Comparison of ENCODE assay signal across 8 cellular contexts in genomic region chr15:40108855-40109735, GRCh38. TPM values are rescaled to one million over a fixed set of nuclear protein-coding genes. Genes with fewer than 3 reads are reported as not detected.
DNase-seq lines count a peak whose midpoint lies in the region; ATAC-seq and TF ChIP-seq lines count a peak whose summit lies in the region.

BMF (minus strand) TSS chr15:40108879; CDS start chr15:40106086, 2,793 bp downstream.

- no peak for TF ChIP-seq CTCF in liver (IDR thresholded peaks at IDR 0.05; ENCODE audit: low read depth, low read length, missing input control)

- POLR2A ChIA-PET in activated CD4-positive, alpha-beta T cell treated with anti-CD3 and anti-CD28 coated beads, Interleukin-2, amount 10 ng/mL, durations not matched to agents 7 days and 5 days (lab: Charles Lee), result no interaction called here

- H3K9me3 Mint-ChIP-seq in activated CD4-positive, alpha-beta T cell treated with anti-CD3 and anti-CD28 coated beads, Interleukin-2, amount 10 ng/mL, durations not matched to agents 7 days and 5 days, result no peaks in the 10 kb centered on the region

- no peaks in the 10 kb centered on the region for H3K27me3 ChIP-seq in BLaER1 treated with 17β-estradiol and CSF1 and Interleukin-3, amounts not matched to agents 10 nM and 100 nM
- no peaks in the 10 kb centered on the region for H3K27me3 ChIP-seq in liver (ENCODE audit: control insufficient read depth in 4 of 4, insufficient read depth in 4 of 4, low read length in 3 of 4)

- peak within 1 kb of the TSS; percentile 90 for H3K4me3 Mint-ChIP-seq in activated CD4-positive, alpha-beta T cell treated with anti-CD3 and anti-CD28 coated beads, Interleukin-2, amount 10 ng/mL, durations not matched to agents 7 days and 5 days

- WGBS in liver, result 9% methylated on average over 48 of the region's 48 CpGs

- no peaks in the 10 kb centered on the region for H3K9me3 ChIP-seq in BLaER1 treated with 17β-estradiol and CSF1 and Interleukin-3, amounts not matched to agents 10 nM and 100 nM (replicated peaks in 1 of 11)
- H3K9me3 ChIP-seq in liver (ENCODE audit: control insufficient read depth in 4 of 4, low read length in 3 of 4), result no peaks in the 10 kb centered on the region

- H3K4me2 ChIP-seq in BLaER1 treated with 17β-estradiol and CSF1 and Interleukin-3, amounts not matched to agents 10 nM and 100 nM, result peak within 1 kb of the TSS; percentile 90 to 100 (median 98)

- H3K36me3 Mint-ChIP-seq in activated CD4-positive, alpha-beta T cell treated with anti-CD3 and anti-CD28 coated beads, Interleukin-2, amount 10 ng/mL, durations not matched to agents 7 days and 5 days (ENCODE audit: low read depth), result peaks cover 7% of the 10 kb centered on the region

- peaks cover 17% of the 10 kb centered on the region for H3K27me3 Mint-ChIP-seq in activated CD4-positive, alpha-beta T cell treated with anti-CD3 and anti-CD28 coated beads, Interleukin-2, amount 10 ng/mL, durations not matched to agents 7 days and 5 days

- peaks cover 0 to 23% (median 0%) of the 10 kb centered on the region in 11 experiments; a peak in 2 of 22 replicates for H4K20me1 ChIP-seq in BLaER1 treated with 17β-estradiol and CSF1 and Interleukin-3, amounts not matched to agents 10 nM and 100 nM

- H3K4me1 ChIP-seq in BLaER1 treated with 17β-estradiol and CSF1 and Interleukin-3, amounts not matched to agents 10 nM and 100 nM, result peaks cover 53 to 88% (median 71%) of the 10 kb centered on the region in 10 experiments
- H3K4me1 ChIP-seq in liver (ENCODE audit: control insufficient read depth in 4 of 4, insufficient read depth in 4 of 4, low read length in 3 of 4), result peaks cover 34 to 51% (median 45%) of the 10 kb centered on the region in 4 donors

- ATAC-seq in GM19351 (IDR thresholded peaks at IDR 0.05; ENCODE audit: unreplicated experiment) (peak; percentile 63), HG03520 (IDR thresholded peaks at IDR 0.05; ENCODE audit: unreplicated experiment) (peak; percentile 60)

- peak within 1 kb of the TSS; percentile 86 to 93 (median 89) for H3K9ac ChIP-seq in BLaER1 treated with 17β-estradiol and CSF1 and Interleukin-3, amounts not matched to agents 10 nM and 100 nM
- peak within 1 kb of the TSS; percentile 4 to 32 for H3K9ac ChIP-seq in liver (ENCODE audit: low read depth in 1 of 2, low read length in 2 of 2)

- H3K27ac ChIP-seq in BLaER1 treated with 17β-estradiol and CSF1 and Interleukin-3, amounts not matched to agents 10 nM and 100 nM, result peak within 1 kb of the TSS; percentile 79 to 94 (median 91)
- peak within 1 kb of the TSS; percentile 37 to 57 for H3K27ac ChIP-seq in liver (ENCODE audit: low read depth in 1 of 2, low read length in 2 of 2)

- CTCF ChIA-PET in activated CD4-positive, alpha-beta T cell treated with anti-CD3 and anti-CD28 coated beads, Interleukin-2, amount 10 ng/mL, durations not matched to agents 7 days and 5 days (lab: Charles Lee), result interaction anchor here (1.0 to 23.5 kb wide), 9 partner anchors 1 to 218 kb away, joined by 3 to 305 read pairs (median 5); partner anchors contain the start of genes BMF and BUB1B

- peak; percentile 100 for DNase-seq in NCI-H69 (lab: John Stamatoyannopoulos, UW)
- DNase-seq in activated CD4-positive, alpha-beta T cell treated with anti-CD3 and anti-CD28 coated beads, Interleukin-2, amount 10 ng/mL, durations not matched to agents 7 days and 5 days, result peak; percentile 97
- peak; percentile 98 to 100 for DNase-seq in dermis microvascular lymphatic vessel endothelial cell (ENCODE audit: low read depth in 2 of 2)
- DNase-seq in stimulated activated CD4-positive, alpha-beta T cell treated with anti-CD3 and anti-CD28 coated beads, Interleukin-4, amount 100 ng/mL, for 1 hour, result peak; percentile 99

- H3K4me1 Mint-ChIP-seq in activated CD4-positive, alpha-beta T cell treated with anti-CD3 and anti-CD28 coated beads, Interleukin-2, amount 10 ng/mL, durations not matched to agents 7 days and 5 days, result peaks cover 50% of the 10 kb centered on the region

- TF ChIP-seq RAD21 in liver (IDR thresholded peaks at IDR 0.05), result peak; percentile 70 to 74

- H3K36me3 ChIP-seq in BLaER1 treated with 17β-estradiol and CSF1 and Interleukin-3, amounts not matched to agents 10 nM and 100 nM, result peaks cover 0 to 19% (median 15%) of the 10 kb centered on the region in 11 experiments; a peak in 18 of 22 replicates
- no peaks in the 10 kb centered on the region for H3K36me3 ChIP-seq in liver (ENCODE audit: control insufficient read depth in 4 of 4, insufficient read depth in 3 of 4, low read depth in 1 of 4, low read length in 3 of 4)

- H3K4me3 ChIP-seq in BLaER1 treated with 17β-estradiol and CSF1 and Interleukin-3, amounts not matched to agents 10 nM and 100 nM, result peak within 1 kb of the TSS; percentile 79 to 99 (median 95)
- peak within 1 kb of the TSS; percentile 56 to 82 (median 64) for H3K4me3 ChIP-seq in liver (ENCODE audit: low read depth in 1 of 3, low read length in 3 of 3)

- H3K27ac Mint-ChIP-seq in activated CD4-positive, alpha-beta T cell treated with anti-CD3 and anti-CD28 coated beads, Interleukin-2, amount 10 ng/mL, durations not matched to agents 7 days and 5 days, result peak within 1 kb of the TSS; percentile 84

TF ChIP-seq in liver, 16 proteins besides CTCF, POLR2A, EP300 and RAD21:
- TF ChIP-seq RXRA (IDR thresholded peaks at IDR 0.05) (peak; percentile 70 to 74), YY1 (IDR thresholded peaks at IDR 0.05) (peak; percentile 86), HNF4G (IDR thresholded peaks at IDR 0.05) (no peak), TAF1 (conservative IDR thresholded peaks at IDR 0.05) (peak; percentile 23), REST (IDR thresholded peaks at IDR 0.05) (no peak), HNF4A (conservative IDR thresholded peaks at IDR 0.05) (peak; percentile 39 to 51), ATF3 (IDR thresholded peaks at IDR 0.05) (no peak), SP1 (IDR thresholded peaks at IDR 0.05) (peak; percentile 86), ZBTB33 (IDR thresholded peaks at IDR 0.05) (peak; percentile 63), JUND (IDR thresholded peaks at IDR 0.05) (no peak), GABPA (IDR thresholded peaks at IDR 0.05 in 1 of 2, conservative IDR thresholded peaks at IDR 0.05 in 1 of 2) (peak in 1 of 2 donors; percentile 29), FOXA2 (IDR thresholded peaks at IDR 0.05) (peak; percentile 14), NR2F2 (IDR thresholded peaks at IDR 0.05) (peak; percentile 39), MAX (IDR thresholded peaks at IDR 0.05) (peak; percentile 73), EGR1 (IDR thresholded peaks at IDR 0.05; ENCODE audit: low read depth in 2 of 2) (peak in 1 of 2 donors; percentile 68), FOXA1 (IDR thresholded peaks at IDR 0.05) (peak; percentile 36)

RNA-seq across cellular contexts. Expression of gene BMF, which starts in this region (rescaled TPM):
- total RNA-seq in activated CD4-positive, alpha-beta T cell treated with anti-CD3 and anti-CD28 coated beads, Interleukin-2, amount 10 ng/mL, durations not matched to agents 7 days and 5 days, result 1 to 10 TPM; 8.5 to 8.6 TPM
- total RNA-seq in dermis microvascular lymphatic vessel endothelial cell (4.1 and 7.0 TPM in 2 replicates), liver (10 to 100 TPM in 1 of 2 donors, 1 to 10 TPM in 1; 6.6 to 10.2 TPM)
- 1 to 10 TPM in 1 of 2 donors, under 1 TPM in 1; 0.63 to 1.4 TPM for polyA plus RNA-seq in liver

Comparison
In these comparisons a context has a peak if more than half of its experiments do, and no peak if none do; other contexts are left out.
1. Peak in every context shown above with its lines: DNase-seq, ATAC-seq, H3K4me3 ChIP-seq and H3K27ac ChIP-seq.